In genomic region chr14:44897041-44897843, GRCh38 we compare ENCODE assay signal across 8 cellular contexts.
DNase-seq lines count a peak whose midpoint lies in the region; ATAC-seq and TF ChIP-seq lines count a peak whose summit lies in the region.

No MANE protein-coding gene starts in this region.

- H3K36me3 Mint-ChIP-seq in activated T-helper 17 cell treated with anti-CD3 and anti-CD28 coated beads, Interleukin-2, amount 50 U/mL, for 72 hours (ENCODE audit: low read depth): peaks cover 4% of the 10 kb centered on the region
- peaks cover 0 to 2% (median 0%) of the 10 kb centered on the region in 3 donors for H3K36me3 Mint-ChIP-seq in naive thymus-derived CD8-positive, alpha-beta T cell
- peaks cover under 1 to 4% of the 10 kb centered on the region in 2 donors for H3K36me3 Mint-ChIP-seq in stimulated activated naive B cell treated with anti-CD40 and anti-IgM and Interleukin-4, amounts not matched to agents 10 μg/mL and 1 μg/mL and 100 μg/mL, for 72 hours

- peak; percentile 98 for DNase-seq in EH (ENCODE audit: low read depth)
- peak; percentile 20 for DNase-seq in GOT3 (lab: John Stamatoyannopoulos, UW)
- DNase-seq in LHCN-M2 (ENCODE audit: low read depth): peak; percentile 94
- DNase-seq in RPMI7951 (ENCODE audit: low read depth): peak; percentile 94
- peak; percentile 95 for DNase-seq in fibroblast of mammary gland (ENCODE audit: low read depth)
- peak; percentile 88 to 99 (median 94) for DNase-seq in naive thymus-derived CD8-positive, alpha-beta T cell
- DNase-seq in stimulated activated naive B cell treated with anti-CD40 and anti-IgM and Interleukin-4, amounts not matched to agents 10 μg/mL and 1 μg/mL and 100 μg/mL, for 72 hours: peak; percentile 84

- ATAC-seq in activated T-helper 17 cell treated with anti-CD3 and anti-CD28 coated beads, Interleukin-2, amount 50 U/mL, for 72 hours (replicated peaks): peak; percentile 97
- peak; percentile 93 to 96 for ATAC-seq in naive thymus-derived CD8-positive, alpha-beta T cell
- ATAC-seq in stimulated activated naive B cell treated with anti-CD40 and anti-IgM and Interleukin-4, amounts not matched to agents 10 μg/mL and 1 μg/mL and 100 μg/mL, for 72 hours (replicated peaks): peak; percentile 95 to 96

- H3K4me1 Mint-ChIP-seq in activated T-helper 17 cell treated with anti-CD3 and anti-CD28 coated beads, Interleukin-2, amount 50 U/mL, for 72 hours: peaks cover 6% of the 10 kb centered on the region
- peaks cover 4 to 33% (median 23%) of the 10 kb centered on the region in 4 donors for H3K4me1 Mint-ChIP-seq in naive thymus-derived CD8-positive, alpha-beta T cell
- H3K4me1 Mint-ChIP-seq in stimulated activated naive B cell treated with anti-CD40 and anti-IgM and Interleukin-4, amounts not matched to agents 10 μg/mL and 1 μg/mL and 100 μg/mL, for 72 hours: peaks cover 4 to 17% of the 10 kb centered on the region in 2 donors

- peak overlapping the region; percentile 78 for H3K4me3 Mint-ChIP-seq in activated T-helper 17 cell treated with anti-CD3 and anti-CD28 coated beads, Interleukin-2, amount 50 U/mL, for 72 hours
- H3K4me3 Mint-ChIP-seq in naive thymus-derived CD8-positive, alpha-beta T cell: peak overlapping the region; percentile 85 to 97 (median 93)
- H3K4me3 Mint-ChIP-seq in stimulated activated naive B cell treated with anti-CD40 and anti-IgM and Interleukin-4, amounts not matched to agents 10 μg/mL and 1 μg/mL and 100 μg/mL, for 72 hours: peak overlapping the region; percentile 90 to 95

- TF ChIP-seq CTCF in fibroblast of mammary gland (conservative IDR thresholded peaks at IDR 0.05; ENCODE audit: control insufficient read depth, insufficient read depth, low read depth, low read length): no peak

- H3K27ac Mint-ChIP-seq in activated T-helper 17 cell treated with anti-CD3 and anti-CD28 coated beads, Interleukin-2, amount 50 U/mL, for 72 hours: peak overlapping the region; percentile 93
- peak overlapping the region; percentile 89 to 98 (median 96) for H3K27ac Mint-ChIP-seq in naive thymus-derived CD8-positive, alpha-beta T cell
- H3K27ac Mint-ChIP-seq in stimulated activated naive B cell treated with anti-CD40 and anti-IgM and Interleukin-4, amounts not matched to agents 10 μg/mL and 1 μg/mL and 100 μg/mL, for 72 hours: peak overlapping the region; percentile 99

- POLR2A ChIA-PET in naive thymus-derived CD8-positive, alpha-beta T cell (lab: Charles Lee): interaction anchor here (0.6 to 4.1 kb wide), 5 partner anchors 16 to 356 kb away, joined by 5 to 60 read pairs (median 7); partner anchors contain the start of genes FKBP3, KLHL28, MIS18BP1 and PRPF39

- H3K9me3 Mint-ChIP-seq in activated T-helper 17 cell treated with anti-CD3 and anti-CD28 coated beads, Interleukin-2, amount 50 U/mL, for 72 hours: no peaks in the 10 kb centered on the region
- peaks cover 0 to 4% (median 0%) of the 10 kb centered on the region in 9 donors for H3K9me3 Mint-ChIP-seq in naive thymus-derived CD8-positive, alpha-beta T cell
- H3K9me3 Mint-ChIP-seq in stimulated activated naive B cell treated with anti-CD40 and anti-IgM and Interleukin-4, amounts not matched to agents 10 μg/mL and 1 μg/mL and 100 μg/mL, for 72 hours: peaks cover 0 to under 1% of the 10 kb centered on the region in 2 donors

- peak overlapping the region; percentile 71 for H3K4me3 ChIP-seq in fibroblast of mammary gland (ENCODE audit: control insufficient read depth, low read depth, low read length)

- no peaks in the 10 kb centered on the region for H3K27me3 Mint-ChIP-seq in activated T-helper 17 cell treated with anti-CD3 and anti-CD28 coated beads, Interleukin-2, amount 50 U/mL, for 72 hours
- no peaks in the 10 kb centered on the region for H3K27me3 Mint-ChIP-seq in naive thymus-derived CD8-positive, alpha-beta T cell
- H3K27me3 Mint-ChIP-seq in stimulated activated naive B cell treated with anti-CD40 and anti-IgM and Interleukin-4, amounts not matched to agents 10 μg/mL and 1 μg/mL and 100 μg/mL, for 72 hours: peaks cover 0 to under 1% of the 10 kb centered on the region in 2 donors

Comparison
In these comparisons a context has a peak if more than half of its experiments do, and no peak if none do; other contexts are left out.
1. Peak in every context shown above with its lines: DNase-seq, ATAC-seq and H3K4me3 ChIP-seq.
2. DNase-seq: peak in every context shown above with its lines; median percentile 98 in EH; 95 in fibroblast of mammary gland; 94 in naive thymus-derived CD8-positive, alpha-beta T cell; 94 in LHCN-M2; 94 in RPMI7951; 84 in stimulated activated naive B cell treated with anti-CD40 and anti-IgM and Interleukin-4, amounts not matched to agents 10 μg/mL and 1 μg/mL and 100 μg/mL, for 72 hours; 20 in GOT3.